In the genomic region with DNA sequence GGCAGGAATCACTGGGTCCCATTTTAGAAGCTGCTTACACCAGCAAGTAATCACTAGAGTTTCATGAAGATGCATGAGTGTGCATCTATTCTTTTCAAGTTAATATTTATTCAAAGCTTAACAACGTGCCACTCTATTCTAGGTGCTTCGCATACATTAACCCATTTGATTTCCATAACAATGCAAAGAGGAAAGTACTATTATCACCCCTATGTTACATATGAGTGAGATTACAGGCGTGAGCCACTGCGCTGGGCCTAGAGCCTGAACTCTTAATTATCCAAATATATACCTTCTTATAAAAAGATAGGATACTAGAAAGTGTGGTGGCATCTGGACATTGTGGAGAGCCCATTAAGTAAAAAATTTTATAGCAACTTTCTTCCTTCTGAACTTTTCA, we compare ENCODE assay signal across 17 cellular contexts.
DNase-seq lines count a peak whose midpoint lies in the region; ATAC-seq and TF ChIP-seq lines count a peak whose summit lies in the region.
"Had no signal": no experiment of that assay in that cellular context is flagged by ENCODE, and none has a peak within 500 bp of the region (broad histone marks: within the 10 kb centered on the region; RNA-seq: fewer than 3 reads in every experiment).

No MANE protein-coding gene starts in this region.

- no peak overlapping the region for H2AFZ ChIP-seq in neural cell (ENCODE audit: low read depth, low read length)
- H2AFZ ChIP-seq: GM23248 had no signal

- DNase-seq in HAP-1 (ENCODE audit: low spot score in 2 of 2) (peak; percentile 54 to 86), NT2/D1 (ENCODE audit: low read depth, low spot score) (peak; percentile 8), RWPE1 (ENCODE audit: low spot score) (no peak)
- no peak for DNase-seq in T-helper 2 cell treated with Interferon-gamma antibody and Interleukin-4, amounts not matched to agents 5 μg/mL and 100 μg/mL, for 36 hours (ENCODE audit: low spot score)
- DNase-seq: ACHN; BE2C; C1 segment of cervical spinal cord; CD4-positive, CD25-positive, alpha-beta regulatory T cell; CD8-positive, alpha-beta memory T cell; COR-L47; DMS 273 treated with DMSO at 0.1 percent for 48 hours; DMS79; GDM1; GM23248; H7 had no signal

- no peaks in the 10 kb centered on the region for H3K9me3 ChIP-seq in HAP-1
- no peaks in the 10 kb centered on the region for H3K9me3 ChIP-seq in NT2/D1 (ENCODE audit: insufficient read depth, low read length)
- H3K9me3 ChIP-seq in neural cell (ENCODE audit: low read length), result no peaks in the 10 kb centered on the region
- H3K9me3 ChIP-seq: BE2C had no signal

- no peaks in the 10 kb centered on the region for H3K36me3 Mint-ChIP-seq in T-helper 2 cell treated with Interferon-gamma antibody and Interleukin-4, amounts not matched to agents 5 μg/mL and 100 μg/mL, for 36 hours (ENCODE audit: low read depth)
- H3K36me3 Mint-ChIP-seq: CD4-positive, CD25-positive, alpha-beta regulatory T cell had no signal

- no peaks in the 10 kb centered on the region for H3K36me3 ChIP-seq in HAP-1 (replicated peaks)
- no peaks in the 10 kb centered on the region for H3K36me3 ChIP-seq in NT2/D1 (ENCODE audit: insufficient read depth, insufficient read length, low read length)
- no peaks in the 10 kb centered on the region for H3K36me3 ChIP-seq in neural cell (ENCODE audit: insufficient read depth, low read length)
- H3K36me3 ChIP-seq: BE2C had no signal

- H3K4me1 ChIP-seq in HAP-1 (peaks cover 6% of the 10 kb centered on the region), NT2/D1 (ENCODE audit: insufficient read depth, insufficient read length) (no peaks in the 10 kb centered on the region)
- H3K4me1 ChIP-seq: BE2C had no signal

- H3K27me3 ChIP-seq in HAP-1 (ENCODE audit: low read depth), result no peaks in the 10 kb centered on the region
- H3K27me3 ChIP-seq in NT2/D1 (ENCODE audit: insufficient read depth, insufficient read length), result no peaks in the 10 kb centered on the region
- no peaks in the 10 kb centered on the region for H3K27me3 ChIP-seq in neural cell (ENCODE audit: insufficient read depth, low read depth, low read length)

- CTCF ChIA-PET in RWPE1 (lab: Yijun Ruan, JAX), result interaction anchor here (0.6 kb wide), 1 partner anchor 38 kb away, joined by 3 read pairs; no protein-coding TSS in a partner anchor

- no peaks in the 10 kb centered on the region for H3K4me1 Mint-ChIP-seq in T-helper 2 cell treated with Interferon-gamma antibody and Interleukin-4, amounts not matched to agents 5 μg/mL and 100 μg/mL, for 36 hours (ENCODE audit: low read depth)
- H3K4me1 Mint-ChIP-seq: CD4-positive, CD25-positive, alpha-beta regulatory T cell; CD8-positive, alpha-beta memory T cell had no signal

- no peak for TF ChIP-seq EP300 in neural cell (conservative IDR thresholded peaks at IDR 0.05; ENCODE audit: poor library complexity, severe bottlenecking)

- no peak for ATAC-seq in HG03196 (IDR thresholded peaks at IDR 0.05; ENCODE audit: unreplicated experiment)

- TF ChIP-seq RAD21 in neural cell (conservative IDR thresholded peaks at IDR 0.05), result no peak

- H3K27ac Mint-ChIP-seq in T-helper 2 cell treated with Interferon-gamma antibody and Interleukin-4, amounts not matched to agents 5 μg/mL and 100 μg/mL, for 36 hours, result no peak overlapping the region
- H3K27ac Mint-ChIP-seq: CD4-positive, CD25-positive, alpha-beta regulatory T cell; CD8-positive, alpha-beta memory T cell had no signal

- H3K9me3 Mint-ChIP-seq in T-helper 2 cell treated with Interferon-gamma antibody and Interleukin-4, amounts not matched to agents 5 μg/mL and 100 μg/mL, for 36 hours, result no peaks in the 10 kb centered on the region
- H3K9me3 Mint-ChIP-seq: CD8-positive, alpha-beta memory T cell had no signal

- H3F3A ChIP-seq in neural cell (ENCODE audit: insufficient read depth, low read length, poor library complexity, severe bottlenecking), result no peaks in the 10 kb centered on the region

- H3K4me2 ChIP-seq in neural cell (ENCODE audit: low read length), result no peak overlapping the region

- H3K27ac ChIP-seq in neural cell (ENCODE audit: low read length) (peak overlapping the region; percentile 62), RWPE1 (no peak overlapping the region)
- H3K27ac ChIP-seq: GM23248 had no signal

- no peak overlapping the region for H3K4me3 Mint-ChIP-seq in T-helper 2 cell treated with Interferon-gamma antibody and Interleukin-4, amounts not matched to agents 5 μg/mL and 100 μg/mL, for 36 hours
- H3K4me3 Mint-ChIP-seq: CD4-positive, CD25-positive, alpha-beta regulatory T cell; CD8-positive, alpha-beta memory T cell had no signal

- H3K9ac ChIP-seq in NT2/D1 (ENCODE audit: insufficient read length, low read depth), result no peak overlapping the region
- no peak overlapping the region for H3K9ac ChIP-seq in neural cell (ENCODE audit: low read length)
- H3K9ac ChIP-seq: GM23248 had no signal

- H3K4me3 ChIP-seq in HAP-1, result no peak overlapping the region
- H3K4me3 ChIP-seq in NT2/D1 (ENCODE audit: insufficient read length, low read depth), result no peak overlapping the region
- H3K4me3 ChIP-seq in neural cell (ENCODE audit: low read length), result no peak overlapping the region
- H3K4me3 ChIP-seq: GM23248 had no signal

- POLR2A ChIA-PET in RWPE1 (lab: Yijun Ruan, JAX; ENCODE audit: low non-redundant PET), result no interaction called here

- TF ChIP-seq CTCF in neural cell (IDR thresholded peaks at IDR 0.05; ENCODE audit: poor library complexity, severe bottlenecking) (no peak), RWPE1 (conservative IDR thresholded peaks at IDR 0.05; ENCODE audit: low read depth) (no peak)

- H3K27me3 Mint-ChIP-seq in T-helper 2 cell treated with Interferon-gamma antibody and Interleukin-4, amounts not matched to agents 5 μg/mL and 100 μg/mL, for 36 hours (ENCODE audit: low read depth), result no peaks in the 10 kb centered on the region
- H3K27me3 Mint-ChIP-seq: CD8-positive, alpha-beta memory T cell had no signal

- no peaks in the 10 kb centered on the region for H3K79me2 ChIP-seq in neural cell (replicated peaks; ENCODE audit: insufficient read depth, low read length)

- no peaks in the 10 kb centered on the region for H4K20me1 ChIP-seq in neural cell (ENCODE audit: insufficient read depth)

- no peaks in the 10 kb centered on the region for H3K9me2 ChIP-seq in neural cell (ENCODE audit: insufficient read depth, low read length)

- in situ Hi-C loops in HAP-1 (cut with MboI; ENCODE audit: low sequenced_read_pairs), result no loop called here

TF ChIP-seq in neural cell, 6 proteins besides CTCF, POLR2A, EP300 and RAD21:
- no peak for TF ChIP-seq MXI1 (conservative IDR thresholded peaks at IDR 0.05; ENCODE audit: poor library complexity, severe bottlenecking)
- TF ChIP-seq EZH2 (IDR thresholded peaks at IDR 0.05; ENCODE audit: borderline replicate concordance, insufficient read depth, low read length, poor library complexity, severe bottlenecking), result no peak
- no peak for TF ChIP-seq TAF1 (IDR thresholded peaks at IDR 0.05; ENCODE audit: low read depth)
- TF ChIP-seq POLR2AphosphoS5 (IDR thresholded peaks at IDR 0.05), result no peak
- TF ChIP-seq, protein P1, sequence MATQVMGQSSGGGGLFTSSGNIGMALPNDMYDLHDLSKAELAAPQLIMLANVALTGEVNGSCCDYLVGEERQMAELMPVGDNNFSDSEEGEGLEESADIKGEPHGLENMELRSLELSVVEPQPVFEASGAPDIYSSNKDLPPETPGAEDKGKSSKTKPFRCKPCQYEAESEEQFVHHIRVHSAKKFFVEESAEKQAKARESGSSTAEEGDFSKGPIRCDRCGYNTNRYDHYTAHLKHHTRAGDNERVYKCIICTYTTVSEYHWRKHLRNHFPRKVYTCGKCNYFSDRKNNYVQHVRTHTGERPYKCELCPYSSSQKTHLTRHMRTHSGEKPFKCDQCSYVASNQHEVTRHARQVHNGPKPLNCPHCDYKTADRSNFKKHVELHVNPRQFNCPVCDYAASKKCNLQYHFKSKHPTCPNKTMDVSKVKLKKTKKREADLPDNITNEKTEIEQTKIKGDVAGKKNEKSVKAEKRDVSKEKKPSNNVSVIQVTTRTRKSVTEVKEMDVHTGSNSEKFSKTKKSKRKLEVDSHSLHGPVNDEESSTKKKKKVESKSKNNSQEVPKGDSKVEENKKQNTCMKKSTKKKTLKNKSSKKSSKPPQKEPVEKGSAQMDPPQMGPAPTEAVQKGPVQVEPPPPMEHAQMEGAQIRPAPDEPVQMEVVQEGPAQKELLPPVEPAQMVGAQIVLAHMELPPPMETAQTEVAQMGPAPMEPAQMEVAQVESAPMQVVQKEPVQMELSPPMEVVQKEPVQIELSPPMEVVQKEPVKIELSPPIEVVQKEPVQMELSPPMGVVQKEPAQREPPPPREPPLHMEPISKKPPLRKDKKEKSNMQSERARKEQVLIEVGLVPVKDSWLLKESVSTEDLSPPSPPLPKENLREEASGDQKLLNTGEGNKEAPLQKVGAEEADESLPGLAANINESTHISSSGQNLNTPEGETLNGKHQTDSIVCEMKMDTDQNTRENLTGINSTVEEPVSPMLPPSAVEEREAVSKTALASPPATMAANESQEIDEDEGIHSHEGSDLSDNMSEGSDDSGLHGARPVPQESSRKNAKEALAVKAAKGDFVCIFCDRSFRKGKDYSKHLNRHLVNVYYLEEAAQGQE (IDR thresholded peaks at IDR 0.05; ENCODE audit: borderline replicate concordance), result no peak
- TF ChIP-seq SMC3 (conservative IDR thresholded peaks at IDR 0.05; ENCODE audit: poor library complexity), result no peak

Comparison
In these comparisons a context has a peak if more than half of its experiments do, and no peak if none do; other contexts are left out.
1. DNase-seq: peak in HAP-1 (2 of 2) and NT2/D1 (single experiment); none in T-helper 2 cell treated with Interferon-gamma antibody and Interleukin-4, amounts not matched to agents 5 μg/mL and 100 μg/mL, for 36 hours (single experiment) and RWPE1 (single experiment).